Comparison of ENCODE assay signal across 9 cellular contexts in the genomic region with DNA sequence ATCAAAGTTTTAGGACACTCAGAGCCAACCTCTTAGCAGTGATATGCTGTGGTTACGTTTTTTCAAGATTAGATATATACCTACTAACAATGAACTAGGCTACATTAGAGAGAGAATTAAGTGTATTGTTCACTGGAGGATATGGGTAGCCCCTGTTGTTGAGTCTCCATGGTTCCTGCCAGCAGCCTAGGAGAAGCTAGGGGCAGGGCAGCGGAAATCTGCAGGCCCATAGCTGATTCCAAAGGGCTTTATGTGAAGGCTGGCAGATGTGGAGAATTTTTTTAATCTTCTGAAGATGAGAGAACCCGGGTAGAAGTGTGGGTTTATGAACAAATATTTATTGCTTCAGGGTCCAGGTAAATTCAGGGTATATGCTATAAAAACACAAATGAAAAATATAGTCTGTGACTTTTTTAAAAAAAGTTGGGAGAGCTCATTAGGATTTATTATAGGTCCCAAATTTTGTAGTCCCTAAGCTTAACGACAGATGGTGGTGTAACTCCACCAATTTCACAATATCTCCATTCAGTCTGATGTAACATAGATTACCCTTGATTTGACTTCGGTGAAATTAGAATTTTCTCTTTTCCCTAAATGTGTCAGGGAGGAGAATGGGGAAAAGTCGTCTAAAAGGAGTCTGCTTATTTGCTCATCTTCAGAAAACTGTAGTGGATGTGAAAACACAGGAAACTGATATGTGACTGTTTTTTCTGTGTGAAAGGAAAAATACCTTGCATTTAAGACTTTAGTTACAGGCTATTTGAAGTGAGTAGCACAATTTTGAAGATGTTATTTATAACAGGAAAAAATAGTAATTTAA.
DNase-seq lines count a peak whose midpoint lies in the region; ATAC-seq, FAIRE-seq and TF ChIP-seq lines count a peak whose summit lies in the region.
"Had no signal": no experiment of that assay in that cellular context is flagged by ENCODE, and none has a peak within 500 bp of the region (broad histone marks: within the 10 kb centered on the region; RNA-seq: fewer than 3 reads in every experiment).

No MANE protein-coding gene starts in this region.

- H3K27ac Mint-ChIP-seq in astrocyte (ENCODE audit: unreplicated experiment) = no peak overlapping the region

- DNase-seq in left ventricle myocardium inferior = no peak
- no peak for DNase-seq in Right ventricle myocardium superior
- DNase-seq in NCI-H2081 (lab: John Stamatoyannopoulos, UW) = peak; percentile 54 to 79
- peak; percentile 44 for DNase-seq in astrocyte (ENCODE audit: low read depth)
- DNase-seq in kidney = no peak
- DNase-seq in tibial nerve (ENCODE audit: low spot score in 2 of 2) = peak in 1 of 2 donors; percentile 56

- FAIRE-seq in astrocyte (lab: Jason Lieb, UNC) = peak; percentile 5
- peak; percentile 38 for FAIRE-seq in kidney (lab: Jason Lieb, UNC)
- FAIRE-seq: GM18507 had no signal

- H3K4me3 Mint-ChIP-seq in astrocyte (ENCODE audit: unreplicated experiment) = no peak overlapping the region

- ATAC-seq in Right ventricle myocardium superior (ENCODE audit: poor library complexity) (no peak), HG03442 (IDR thresholded peaks at IDR 0.05; ENCODE audit: unreplicated experiment) (no peak), GM21717 (IDR thresholded peaks at IDR 0.05; ENCODE audit: unreplicated experiment) (no peak)

- TF ChIP-seq CTCF in left ventricle myocardium inferior (IDR thresholded peaks at IDR 0.05; ENCODE audit: borderline replicate concordance) (peak; percentile 55), astrocyte (IDR thresholded peaks at IDR 0.05; ENCODE audit: insufficient read depth, low read depth, low read length) (peak; percentile 73), kidney (IDR thresholded peaks at IDR 0.05; ENCODE audit: borderline replicate concordance, extremely low read depth, insufficient read depth) (peak; percentile 41), tibial nerve (IDR thresholded peaks at IDR 0.05) (peak; percentile 40 to 78 (median 51))

- no peaks in the 10 kb centered on the region for H3K9me3 Mint-ChIP-seq in astrocyte (ENCODE audit: unreplicated experiment)

- H3K9ac ChIP-seq in astrocyte (ENCODE audit: low read length) = no peak overlapping the region
- H3K9ac ChIP-seq in kidney (ENCODE audit: low read length in 2 of 2) = no peak overlapping the region

- 24 to 29% methylated on average over 6 of the region's 6 CpGs for WGBS in tibial nerve, 2 donors

- H3K36me3 ChIP-seq in left ventricle myocardium inferior (no peaks in the 10 kb centered on the region), astrocyte (ENCODE audit: insufficient read depth, low read length) (no peaks in the 10 kb centered on the region), kidney (ENCODE audit: control insufficient read depth in 1 of 2, insufficient read depth in 2 of 2, low read length in 2 of 2) (no peaks in the 10 kb centered on the region), tibial nerve (no peaks in the 10 kb centered on the region)

- H3K27ac ChIP-seq in left ventricle myocardium inferior (replicated peaks) (no peak overlapping the region), astrocyte (ENCODE audit: low read depth, low read length) (no peak overlapping the region), kidney (ENCODE audit: low read depth in 2 of 2, low read length in 2 of 2) (no peak overlapping the region), tibial nerve (no peak overlapping the region)

- intact Hi-C loops in left ventricle myocardium inferior (cut with micrococcal nuclease) = no loop called here
- intact Hi-C loops in Right ventricle myocardium superior (cut with DNase I) = loop anchor here (10.0 kb wide), 1 partner anchor 333 kb away; a partner anchor contains a TSS
- intact Hi-C loops in kidney (cut with DNase I) = no loop called here

- peaks cover 20% of the 10 kb centered on the region for H3K27me3 Mint-ChIP-seq in astrocyte (ENCODE audit: low read depth, unreplicated experiment)

- peaks cover 1% of the 10 kb centered on the region for H3K4me1 Mint-ChIP-seq in astrocyte (ENCODE audit: low read depth, unreplicated experiment)

- H3K27me3 ChIP-seq in left ventricle myocardium inferior (ENCODE audit: low read depth) = peaks cover 86% of the 10 kb centered on the region
- peaks cover 28% of the 10 kb centered on the region for H3K27me3 ChIP-seq in astrocyte (ENCODE audit: insufficient read depth, low read length)
- H3K27me3 ChIP-seq in tibial nerve = peaks cover 0 to 38% of the 10 kb centered on the region in 2 donors

- no peaks in the 10 kb centered on the region for H3K79me2 ChIP-seq in astrocyte (ENCODE audit: insufficient read depth, low read length)

- no peaks in the 10 kb centered on the region for H4K20me1 ChIP-seq in astrocyte (ENCODE audit: insufficient read depth, low read length)

- H3K4me2 ChIP-seq in astrocyte (ENCODE audit: low read length) = peak overlapping the region; percentile 89

- no peak for TF ChIP-seq EP300 in tibial nerve (IDR thresholded peaks at IDR 0.05)

- no peak for TF ChIP-seq POLR2A in tibial nerve (IDR thresholded peaks at IDR 0.05)

- H3K9me3 ChIP-seq in left ventricle myocardium inferior (replicated peaks) (no peaks in the 10 kb centered on the region), astrocyte (ENCODE audit: insufficient read depth, low read depth, low read length) (peaks cover 4% of the 10 kb centered on the region), kidney (ENCODE audit: control insufficient read depth in 1 of 2, low read length in 2 of 2) (no peaks in the 10 kb centered on the region), tibial nerve (no peaks in the 10 kb centered on the region)

- H3K4me3 ChIP-seq in left ventricle myocardium inferior (peak overlapping the region; percentile 74), astrocyte (ENCODE audit: insufficient read depth, low read depth, low read length) (peak overlapping the region; percentile 55), kidney (ENCODE audit: low read length in 2 of 2) (no peak overlapping the region), tibial nerve (peak overlapping the region in 2 of 4 donors; percentile 40 to 68)

- H3K36me3 Mint-ChIP-seq in astrocyte (ENCODE audit: low read depth, unreplicated experiment) = no peaks in the 10 kb centered on the region

- H3K4me1 ChIP-seq in left ventricle myocardium inferior = peaks cover 42% of the 10 kb centered on the region
- H3K4me1 ChIP-seq in astrocyte (ENCODE audit: insufficient read depth, low read length) = peaks cover 23% of the 10 kb centered on the region
- H3K4me1 ChIP-seq in kidney (ENCODE audit: control insufficient read depth in 1 of 2, insufficient read depth in 1 of 2, low read depth in 1 of 2, low read length in 2 of 2) = peaks cover 5 to 8% of the 10 kb centered on the region in 2 donors
- peaks cover 0 to 39% (median 11%) of the 10 kb centered on the region in 4 donors for H3K4me1 ChIP-seq in tibial nerve

- no peak overlapping the region for H2AFZ ChIP-seq in astrocyte (ENCODE audit: low read depth, low read length)

Comparison
In these comparisons a context has a peak if more than half of its experiments do, and no peak if none do; other contexts are left out.
1. DNase-seq: peak in NCI-H2081 (2 of 2) and astrocyte (single experiment); none in left ventricle myocardium inferior (single experiment), Right ventricle myocardium superior (single experiment) and kidney (single experiment).
2. H3K4me3 ChIP-seq: peak in left ventricle myocardium inferior (single experiment) and astrocyte (single experiment); none in kidney (0 of 2).
3. Peak in every context shown above with its lines, with median percentiles within 50 percentile points of each other: CTCF ChIP-seq.